1 cellular context compared by ENCODE assay signal in the genomic region with DNA sequence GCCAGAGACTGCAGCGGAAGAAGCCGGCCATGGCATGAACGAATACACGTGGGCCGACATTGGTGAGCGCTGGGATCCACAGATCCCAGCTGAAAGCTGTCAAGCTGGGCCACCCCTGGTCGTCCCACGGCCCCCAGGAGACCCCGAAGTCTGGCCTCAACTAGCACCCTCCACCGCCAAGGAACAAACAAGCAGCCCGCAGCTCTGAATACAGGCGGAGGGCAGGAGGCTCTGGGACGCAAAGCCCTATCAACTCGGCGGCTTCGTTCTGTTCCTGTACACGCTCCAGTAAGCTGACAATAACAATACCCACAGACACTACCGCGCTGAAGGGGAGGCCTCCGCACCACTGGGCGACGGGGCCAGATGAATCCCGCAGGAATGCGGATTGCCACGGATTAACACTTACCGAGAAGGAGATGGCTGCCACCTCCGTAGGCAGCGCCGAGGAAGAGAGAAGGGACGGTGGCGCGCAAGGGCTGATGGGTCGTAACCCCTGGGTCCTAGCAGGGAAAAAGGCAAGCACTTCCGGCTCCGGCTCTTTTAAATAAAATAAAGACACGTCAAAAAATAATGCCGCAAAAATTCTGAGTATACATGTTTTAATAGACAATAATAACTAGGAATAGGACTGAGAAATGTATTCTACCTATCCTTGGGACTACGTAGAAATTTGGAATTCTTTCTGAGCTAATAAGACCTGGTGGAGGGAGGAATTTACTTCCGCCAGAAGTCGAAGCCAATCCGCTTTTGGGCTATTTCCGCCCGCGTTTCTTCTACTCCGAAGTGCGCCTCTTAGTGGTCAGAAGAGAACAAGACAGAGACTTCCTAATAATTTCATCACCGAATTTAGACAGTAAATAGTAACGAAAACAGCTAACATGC.
TF ChIP-seq lines count a peak whose summit lies in the region.

A gene (minus strand): TSS at position 481 of the 885 bp plus-strand sequence. CDS start 1,328 bp downstream, outside the sequence.

TF ChIP-seq in HEK293, 187 proteins besides CTCF, POLR2A, EP300 and RAD21 (continued from another document and continues in another):
- TF ChIP-seq, protein P1, sequence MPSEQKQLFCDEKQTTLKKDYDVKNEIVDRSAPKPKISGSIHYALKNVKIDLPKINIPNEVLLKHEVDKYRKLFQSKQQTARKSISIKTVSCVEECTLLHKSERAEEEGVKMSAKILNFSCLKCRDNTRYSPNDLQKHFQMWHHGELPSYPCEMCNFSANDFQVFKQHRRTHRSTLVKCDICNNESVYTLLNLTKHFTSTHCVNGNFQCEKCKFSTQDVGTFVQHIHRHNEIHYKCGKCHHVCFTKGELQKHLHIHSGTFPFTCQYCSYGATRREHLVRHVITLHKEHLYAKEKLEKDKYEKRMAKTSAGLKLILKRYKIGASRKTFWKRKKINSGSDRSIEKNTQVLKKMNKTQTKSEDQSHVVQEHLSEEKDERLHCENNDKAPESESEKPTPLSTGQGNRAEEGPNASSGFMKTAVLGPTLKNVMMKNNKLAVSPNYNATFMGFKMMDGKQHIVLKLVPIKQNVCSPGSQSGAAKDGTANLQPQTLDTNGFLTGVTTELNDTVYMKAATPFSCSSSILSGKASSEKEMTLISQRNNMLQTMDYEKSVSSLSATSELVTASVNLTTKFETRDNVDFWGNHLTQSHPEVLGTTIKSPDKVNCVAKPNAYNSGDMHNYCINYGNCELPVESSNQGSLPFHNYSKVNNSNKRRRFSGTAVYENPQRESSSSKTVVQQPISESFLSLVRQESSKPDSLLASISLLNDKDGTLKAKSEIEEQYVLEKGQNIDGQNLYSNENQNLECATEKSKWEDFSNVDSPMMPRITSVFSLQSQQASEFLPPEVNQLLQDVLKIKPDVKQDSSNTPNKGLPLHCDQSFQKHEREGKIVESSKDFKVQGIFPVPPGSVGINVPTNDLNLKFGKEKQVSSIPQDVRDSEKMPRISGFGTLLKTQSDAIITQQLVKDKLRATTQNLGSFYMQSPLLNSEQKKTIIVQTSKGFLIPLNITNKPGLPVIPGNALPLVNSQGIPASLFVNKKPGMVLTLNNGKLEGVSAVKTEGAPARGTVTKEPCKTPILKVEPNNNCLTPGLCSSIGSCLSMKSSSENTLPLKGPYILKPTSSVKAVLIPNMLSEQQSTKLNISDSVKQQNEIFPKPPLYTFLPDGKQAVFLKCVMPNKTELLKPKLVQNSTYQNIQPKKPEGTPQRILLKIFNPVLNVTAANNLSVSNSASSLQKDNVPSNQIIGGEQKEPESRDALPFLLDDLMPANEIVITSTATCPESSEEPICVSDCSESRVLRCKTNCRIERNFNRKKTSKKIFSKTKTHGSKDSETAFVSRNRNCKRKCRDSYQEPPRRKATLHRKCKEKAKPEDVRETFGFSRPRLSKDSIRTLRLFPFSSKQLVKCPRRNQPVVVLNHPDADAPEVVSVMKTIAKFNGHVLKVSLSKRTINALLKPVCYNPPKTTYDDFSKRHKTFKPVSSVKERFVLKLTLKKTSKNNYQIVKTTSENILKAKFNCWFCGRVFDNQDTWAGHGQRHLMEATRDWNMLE (tag by site-specific recombination; conservative IDR thresholded peaks at IDR 0.05; ENCODE audit: low read depth) = peak; percentile 99
- peak; percentile 72 for TF ChIP-seq ZNF2 (tag by site-specific recombination; IDR thresholded peaks at IDR 0.05)
- TF ChIP-seq, protein P2, sequence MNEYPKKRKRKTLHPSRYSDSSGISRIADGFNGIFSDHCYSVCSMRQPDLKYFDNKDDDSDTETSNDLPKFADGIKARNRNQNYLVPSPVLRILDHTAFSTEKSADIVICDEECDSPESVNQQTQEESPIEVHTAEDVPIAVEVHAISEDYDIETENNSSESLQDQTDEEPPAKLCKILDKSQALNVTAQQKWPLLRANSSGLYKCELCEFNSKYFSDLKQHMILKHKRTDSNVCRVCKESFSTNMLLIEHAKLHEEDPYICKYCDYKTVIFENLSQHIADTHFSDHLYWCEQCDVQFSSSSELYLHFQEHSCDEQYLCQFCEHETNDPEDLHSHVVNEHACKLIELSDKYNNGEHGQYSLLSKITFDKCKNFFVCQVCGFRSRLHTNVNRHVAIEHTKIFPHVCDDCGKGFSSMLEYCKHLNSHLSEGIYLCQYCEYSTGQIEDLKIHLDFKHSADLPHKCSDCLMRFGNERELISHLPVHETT (tag by site-specific recombination; IDR thresholded peaks at IDR 0.05) = peak; percentile 85; the same call in 1 of the 2 replicates
- TF ChIP-seq ZBTB21 (tag by site-specific recombination; IDR thresholded peaks at IDR 0.05) = peak; percentile 36; the same call in 1 of the 2 replicates
- TF ChIP-seq, protein P3, sequence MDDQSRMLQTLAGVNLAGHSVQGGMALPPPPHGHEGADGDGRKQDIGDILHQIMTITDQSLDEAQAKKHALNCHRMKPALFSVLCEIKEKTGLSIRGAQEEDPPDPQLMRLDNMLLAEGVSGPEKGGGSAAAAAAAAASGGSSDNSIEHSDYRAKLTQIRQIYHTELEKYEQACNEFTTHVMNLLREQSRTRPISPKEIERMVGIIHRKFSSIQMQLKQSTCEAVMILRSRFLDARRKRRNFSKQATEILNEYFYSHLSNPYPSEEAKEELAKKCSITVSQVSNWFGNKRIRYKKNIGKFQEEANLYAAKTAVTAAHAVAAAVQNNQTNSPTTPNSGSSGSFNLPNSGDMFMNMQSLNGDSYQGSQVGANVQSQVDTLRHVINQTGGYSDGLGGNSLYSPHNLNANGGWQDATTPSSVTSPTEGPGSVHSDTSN (CRISPR knock-in tag; IDR thresholded peaks at IDR 0.05) = no peak
- no peak for TF ChIP-seq ZNF114 (tag by site-specific recombination; IDR thresholded peaks at IDR 0.05)
- peak; percentile 42; the same call in 1 of the 2 replicates for TF ChIP-seq KLF16 (tag by site-specific recombination; IDR thresholded peaks at IDR 0.05)
- no peak for TF ChIP-seq ZNF175 (tag by site-specific recombination; IDR thresholded peaks at IDR 0.05)
- TF ChIP-seq ZNF121 (tag by site-specific recombination; IDR thresholded peaks at IDR 0.05) = no peak
- TF ChIP-seq ZBTB48 (tag by site-specific recombination; IDR thresholded peaks at IDR 0.05) = no peak
- no peak for TF ChIP-seq ZNF37A (tag by site-specific recombination; IDR thresholded peaks at IDR 0.05)
- no peak for TF ChIP-seq ZNF416 (tag by site-specific recombination; IDR thresholded peaks at IDR 0.05)
- TF ChIP-seq, protein P4, sequence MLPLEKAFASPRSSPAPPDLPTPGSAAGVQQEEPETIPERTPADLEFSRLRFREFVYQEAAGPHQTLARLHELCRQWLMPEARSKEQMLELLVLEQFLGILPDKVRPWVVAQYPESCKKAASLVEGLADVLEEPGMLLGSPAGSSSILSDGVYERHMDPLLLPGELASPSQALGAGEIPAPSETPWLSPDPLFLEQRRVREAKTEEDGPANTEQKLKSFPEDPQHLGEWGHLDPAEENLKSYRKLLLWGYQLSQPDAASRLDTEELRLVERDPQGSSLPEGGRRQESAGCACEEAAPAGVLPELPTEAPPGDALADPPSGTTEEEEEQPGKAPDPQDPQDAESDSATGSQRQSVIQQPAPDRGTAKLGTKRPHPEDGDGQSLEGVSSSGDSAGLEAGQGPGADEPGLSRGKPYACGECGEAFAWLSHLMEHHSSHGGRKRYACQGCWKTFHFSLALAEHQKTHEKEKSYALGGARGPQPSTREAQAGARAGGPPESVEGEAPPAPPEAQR (tag by site-specific recombination; IDR thresholded peaks at IDR 0.05) = no peak
- no peak for TF ChIP-seq RBAK (tag by site-specific recombination; IDR thresholded peaks at IDR 0.05)
- no peak for TF ChIP-seq ZNF791 (tag by site-specific recombination; IDR thresholded peaks at IDR 0.05)
- no peak for TF ChIP-seq ZNF555 (tag by site-specific recombination; conservative IDR thresholded peaks at IDR 0.05)
- peak; percentile 80 for TF ChIP-seq ZNF629 (tag by site-specific recombination; IDR thresholded peaks at IDR 0.05)
- TF ChIP-seq, protein P5, sequence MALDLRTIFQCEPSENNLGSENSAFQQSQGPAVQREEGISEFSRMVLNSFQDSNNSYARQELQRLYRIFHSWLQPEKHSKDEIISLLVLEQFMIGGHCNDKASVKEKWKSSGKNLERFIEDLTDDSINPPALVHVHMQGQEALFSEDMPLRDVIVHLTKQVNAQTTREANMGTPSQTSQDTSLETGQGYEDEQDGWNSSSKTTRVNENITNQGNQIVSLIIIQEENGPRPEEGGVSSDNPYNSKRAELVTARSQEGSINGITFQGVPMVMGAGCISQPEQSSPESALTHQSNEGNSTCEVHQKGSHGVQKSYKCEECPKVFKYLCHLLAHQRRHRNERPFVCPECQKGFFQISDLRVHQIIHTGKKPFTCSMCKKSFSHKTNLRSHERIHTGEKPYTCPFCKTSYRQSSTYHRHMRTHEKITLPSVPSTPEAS (tag by site-specific recombination; IDR thresholded peaks at IDR 0.05) = 0 out of 2 replicates have a peak, but pooled peaks have one; percentile 20
- TF ChIP-seq ZNF24 (tag by site-specific recombination; IDR thresholded peaks at IDR 0.05) = no peak; the same call in none of the 2 replicates
- TF ChIP-seq ZNF23 (tag by site-specific recombination; IDR thresholded peaks at IDR 0.05; ENCODE audit: borderline replicate concordance) = no peak
- TF ChIP-seq BCL11A (tag by site-specific recombination; IDR thresholded peaks at IDR 0.05; ENCODE audit: low read depth) = no peak
- TF ChIP-seq, protein P6, sequence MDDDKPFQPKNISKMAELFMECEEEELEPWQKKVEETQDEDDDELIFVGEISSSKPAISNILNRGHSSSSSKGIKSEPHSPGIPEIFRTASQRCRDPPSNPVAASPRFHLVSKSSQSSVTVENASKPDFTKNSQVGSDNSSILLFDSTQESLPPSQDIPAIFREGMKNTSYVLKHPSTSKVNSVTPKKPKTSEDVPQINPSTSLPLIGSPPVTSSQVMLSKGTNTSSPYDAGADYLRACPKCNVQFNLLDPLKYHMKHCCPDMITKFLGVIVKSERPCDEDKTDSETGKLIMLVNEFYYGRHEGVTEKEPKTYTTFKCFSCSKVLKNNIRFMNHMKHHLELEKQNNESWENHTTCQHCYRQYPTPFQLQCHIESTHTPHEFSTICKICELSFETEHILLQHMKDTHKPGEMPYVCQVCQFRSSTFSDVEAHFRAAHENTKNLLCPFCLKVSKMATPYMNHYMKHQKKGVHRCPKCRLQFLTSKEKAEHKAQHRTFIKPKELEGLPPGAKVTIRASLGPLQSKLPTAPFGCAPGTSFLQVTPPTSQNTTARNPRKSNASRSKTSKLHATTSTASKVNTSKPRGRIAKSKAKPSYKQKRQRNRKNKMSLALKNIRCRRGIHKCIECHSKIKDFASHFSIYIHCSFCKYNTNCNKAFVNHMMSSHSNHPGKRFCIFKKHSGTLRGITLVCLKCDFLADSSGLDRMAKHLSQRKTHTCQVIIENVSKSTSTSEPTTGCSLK (tag by site-specific recombination; IDR thresholded peaks at IDR 0.05) = no peak
- no peak for TF ChIP-seq ZNF274 (IDR thresholded peaks at IDR 0.05; ENCODE audit: low read length)
- no peak for TF ChIP-seq ZNF274 (tag by site-specific recombination; IDR thresholded peaks at IDR 0.05; ENCODE audit: borderline replicate concordance)
- TF ChIP-seq, protein P7, sequence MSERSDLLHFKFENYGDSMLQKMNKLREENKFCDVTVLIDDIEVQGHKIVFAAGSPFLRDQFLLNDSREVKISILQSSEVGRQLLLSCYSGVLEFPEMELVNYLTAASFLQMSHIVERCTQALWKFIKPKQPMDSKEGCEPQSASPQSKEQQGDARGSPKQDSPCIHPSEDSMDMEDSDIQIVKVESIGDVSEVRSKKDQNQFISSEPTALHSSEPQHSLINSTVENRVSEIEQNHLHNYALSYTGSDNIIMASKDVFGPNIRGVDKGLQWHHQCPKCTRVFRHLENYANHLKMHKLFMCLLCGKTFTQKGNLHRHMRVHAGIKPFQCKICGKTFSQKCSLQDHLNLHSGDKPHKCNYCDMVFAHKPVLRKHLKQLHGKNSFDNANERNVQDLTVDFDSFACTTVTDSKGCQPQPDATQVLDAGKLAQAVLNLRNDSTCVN (tag by site-specific recombination; optimal IDR thresholded peaks at IDR 0.05) = peak; percentile 50
- TF ChIP-seq, protein P8, sequence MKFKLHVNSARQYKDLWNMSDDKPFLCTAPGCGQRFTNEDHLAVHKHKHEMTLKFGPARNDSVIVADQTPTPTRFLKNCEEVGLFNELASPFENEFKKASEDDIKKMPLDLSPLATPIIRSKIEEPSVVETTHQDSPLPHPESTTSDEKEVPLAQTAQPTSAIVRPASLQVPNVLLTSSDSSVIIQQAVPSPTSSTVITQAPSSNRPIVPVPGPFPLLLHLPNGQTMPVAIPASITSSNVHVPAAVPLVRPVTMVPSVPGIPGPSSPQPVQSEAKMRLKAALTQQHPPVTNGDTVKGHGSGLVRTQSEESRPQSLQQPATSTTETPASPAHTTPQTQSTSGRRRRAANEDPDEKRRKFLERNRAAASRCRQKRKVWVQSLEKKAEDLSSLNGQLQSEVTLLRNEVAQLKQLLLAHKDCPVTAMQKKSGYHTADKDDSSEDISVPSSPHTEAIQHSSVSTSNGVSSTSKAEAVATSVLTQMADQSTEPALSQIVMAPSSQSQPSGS (tag by site-specific recombination; IDR thresholded peaks at IDR 0.05; ENCODE audit: low read depth) = no peak
- no peak for TF ChIP-seq ZNF571 (tag by site-specific recombination; IDR thresholded peaks at IDR 0.05)
- TF ChIP-seq ZNF560 (tag by site-specific recombination; IDR thresholded peaks at IDR 0.05; ENCODE audit: borderline replicate concordance) = no peak
- TF ChIP-seq, protein P9, sequence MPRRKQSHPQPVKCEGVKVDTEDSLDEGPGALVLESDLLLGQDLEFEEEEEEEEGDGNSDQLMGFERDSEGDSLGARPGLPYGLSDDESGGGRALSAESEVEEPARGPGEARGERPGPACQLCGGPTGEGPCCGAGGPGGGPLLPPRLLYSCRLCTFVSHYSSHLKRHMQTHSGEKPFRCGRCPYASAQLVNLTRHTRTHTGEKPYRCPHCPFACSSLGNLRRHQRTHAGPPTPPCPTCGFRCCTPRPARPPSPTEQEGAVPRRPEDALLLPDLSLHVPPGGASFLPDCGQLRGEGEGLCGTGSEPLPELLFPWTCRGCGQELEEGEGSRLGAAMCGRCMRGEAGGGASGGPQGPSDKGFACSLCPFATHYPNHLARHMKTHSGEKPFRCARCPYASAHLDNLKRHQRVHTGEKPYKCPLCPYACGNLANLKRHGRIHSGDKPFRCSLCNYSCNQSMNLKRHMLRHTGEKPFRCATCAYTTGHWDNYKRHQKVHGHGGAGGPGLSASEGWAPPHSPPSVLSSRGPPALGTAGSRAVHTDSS (tag by site-specific recombination; IDR thresholded peaks at IDR 0.05) = no peak
- TF ChIP-seq ZBTB17 (tag by site-specific recombination; IDR thresholded peaks at IDR 0.05) = peak; percentile 77
- TF ChIP-seq, protein P10, sequence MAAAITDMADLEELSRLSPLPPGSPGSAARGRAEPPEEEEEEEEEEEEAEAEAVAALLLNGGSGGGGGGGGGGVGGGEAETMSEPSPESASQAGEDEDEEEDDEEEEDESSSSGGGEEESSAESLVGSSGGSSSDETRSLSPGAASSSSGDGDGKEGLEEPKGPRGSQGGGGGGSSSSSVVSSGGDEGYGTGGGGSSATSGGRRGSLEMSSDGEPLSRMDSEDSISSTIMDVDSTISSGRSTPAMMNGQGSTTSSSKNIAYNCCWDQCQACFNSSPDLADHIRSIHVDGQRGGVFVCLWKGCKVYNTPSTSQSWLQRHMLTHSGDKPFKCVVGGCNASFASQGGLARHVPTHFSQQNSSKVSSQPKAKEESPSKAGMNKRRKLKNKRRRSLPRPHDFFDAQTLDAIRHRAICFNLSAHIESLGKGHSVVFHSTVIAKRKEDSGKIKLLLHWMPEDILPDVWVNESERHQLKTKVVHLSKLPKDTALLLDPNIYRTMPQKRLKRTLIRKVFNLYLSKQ (tag by site-specific recombination; IDR thresholded peaks at IDR 0.05; ENCODE audit: borderline replicate concordance) = no peak
- TF ChIP-seq TCF7L2 (IDR thresholded peaks at IDR 0.05; ENCODE audit: borderline replicate concordance, low read depth, low read length) = no peak
- TF ChIP-seq ZNF302 (tag by site-specific recombination; IDR thresholded peaks at IDR 0.05; ENCODE audit: low read depth) = no peak
- no peak for TF ChIP-seq ZBTB7A (tag by site-specific recombination; IDR thresholded peaks at IDR 0.05; ENCODE audit: low read depth)
- no peak for TF ChIP-seq SCRT1 (tag by site-specific recombination; IDR thresholded peaks at IDR 0.05; ENCODE audit: borderline replicate concordance)
- no peak for TF ChIP-seq ZNF19 (tag by site-specific recombination; IDR thresholded peaks at IDR 0.05; ENCODE audit: low read depth)
